In genomic region chr17:19421926-19422325, GRCh38 we compare ENCODE assay signal across 27 cellular contexts. TPM values are rescaled to one million over a fixed set of nuclear protein-coding genes. Genes with fewer than 3 reads are reported as not detected.
"Had no signal": no experiment of that assay in that cellular context is flagged by ENCODE, and none has a peak within 500 bp of the region (broad histone marks: within the 10 kb centered on the region; RNA-seq: fewer than 3 reads in every experiment).

No MANE protein-coding gene starts in this region.

- H3K9me3 ChIP-seq: ovary, psoas muscle, right lobe of liver, sigmoid colon, stomach, thoracic aorta, thyroid gland, tibial nerve, upper lobe of left lung, uterus had no signal

- H3K27ac ChIP-seq: neural progenitor cell, ovary, parathyroid adenoma, psoas muscle, right lobe of liver, sigmoid colon, stomach, thoracic aorta, thyroid gland, tibial nerve, upper lobe of left lung, uterus had no signal

- H3K4me1 ChIP-seq: neural progenitor cell, parathyroid adenoma, psoas muscle, uterus had no signal

- H3K4me2 ChIP-seq: neural progenitor cell had no signal

- ATAC-seq: natural killer cell; psoas muscle; right cardiac atrium; right lobe of liver; stimulated activated effector memory CD8-positive, alpha-beta T cell treated with anti-CD3 and anti-CD28 coated beads, Interleukin-12 subunit alpha, Interleukin-12 subunit beta, amount 100 ng/mL, for 72 hours; stimulated activated naive B cell treated with anti-CD40 and anti-IgM and Interleukin-4, amounts not matched to agents 10 μg/mL and 1 μg/mL and 100 μg/mL, for 72 hours had no signal

- DNase-seq: natural killer cell; occipital lobe; ovary; posterior cingulate gyrus; psoas muscle; right cardiac atrium; right lobe of liver; sigmoid colon; small intestine; stimulated activated CD4-positive, alpha-beta T cell treated with anti-CD3 and anti-CD28 coated beads, Interleukin-15, amount 100 ng/mL, for 24 hours; stimulated activated CD4-positive, alpha-beta T cell treated with anti-CD3 and anti-CD28 coated beads, Interleukin-2, amount 100 ng/mL, for 24 hours; stimulated activated CD4-positive, alpha-beta T cell treated with anti-CD3 and anti-CD28 coated beads, Interleukin-2, amount 100 ng/mL, for 48 hours; stimulated activated CD4-positive, alpha-beta T cell treated with anti-CD3 and anti-CD28 coated beads, Interleukin-4, amount 100 ng/mL, for 24 hours; stimulated activated naive B cell treated with anti-CD40 and anti-IgM and Interleukin-4, amounts not matched to agents 10 μg/mL and 1 μg/mL and 100 μg/mL, for 72 hours; stimulated activated naive CD4-positive, alpha-beta T cell treated with Interleukin-2 at 50 U/mL for 16 hours; stomach; thyroid gland; trophoblast cell; upper lobe of left lung; uterus had no signal

- FAIRE-seq: small intestine had no signal

- H3K4me3 ChIP-seq: neural progenitor cell, ovary, psoas muscle, right lobe of liver, sigmoid colon, stomach, thoracic aorta, thyroid gland, tibial nerve, upper lobe of left lung, uterus had no signal

RNA-seq across cellular contexts. Expression of gene RNF112, which starts 10.9 kb away (rescaled TPM):
- total RNA-seq: renal cortical epithelial cell had no signal

RNA-seq across cellular contexts. Expression of gene MFAP4, which starts 34.9 kb away (rescaled TPM):
- total RNA-seq: natural killer cell had no signal
- polyA plus RNA-seq: neural cell had no signal
